In genomic region chr19:17511724-17512573, GRCh38 we compare ENCODE assay signal across 8 cellular contexts. TPM values are rescaled to one million over a fixed set of nuclear protein-coding genes. Genes with fewer than 3 reads are reported as not detected.
DNase-seq lines count a peak whose midpoint lies in the region; ATAC-seq and TF ChIP-seq lines count a peak whose summit lies in the region.

No MANE protein-coding gene starts in this region.

- no peaks in the 10 kb centered on the region for H3K27me3 Mint-ChIP-seq in CD8-positive, alpha-beta memory T cell

- H3K4me3 Mint-ChIP-seq in CD8-positive, alpha-beta memory T cell, result peak overlapping the region; percentile 88 to 100 (median 96)

- peak; percentile 59 for TF ChIP-seq CTCF in OCI-LY3 (IDR thresholded peaks at IDR 0.05; ENCODE audit: low read depth, low read length)

- peaks cover 2 to 20% (median 5%) of the 10 kb centered on the region in 3 donors for H3K36me3 Mint-ChIP-seq in CD8-positive, alpha-beta memory T cell

- H3K9me3 ChIP-seq in CD8-positive, alpha-beta memory T cell (ENCODE audit: low read length), result no peaks in the 10 kb centered on the region
- H3K9me3 ChIP-seq in OCI-LY3 (ENCODE audit: insufficient read depth, low read length) (no peaks in the 10 kb centered on the region), muscle layer of colon (ENCODE audit: low read length) (no peaks in the 10 kb centered on the region)

- POLR2A ChIA-PET in CD8-positive, alpha-beta memory T cell (lab: Charles Lee), result interaction anchor here (1.3 to 2.1 kb wide), 3 partner anchors 11 to 348 kb away, joined by 4 to 18 read pairs (median 7); partner anchors contain the start of gene RPL18A

- H3K4me3 ChIP-seq in CD8-positive, alpha-beta memory T cell (ENCODE audit: low read length), result peak overlapping the region; percentile 87
- H3K4me3 ChIP-seq in OCI-LY3 (ENCODE audit: low read length) (peak overlapping the region; percentile 87), muscle layer of colon (ENCODE audit: low read depth in 1 of 2, low read length in 2 of 2) (peak overlapping the region; percentile 62 to 77)

- peaks cover 21% of the 10 kb centered on the region for H3K4me1 ChIP-seq in CD8-positive, alpha-beta memory T cell (ENCODE audit: insufficient read depth, low read length)
- H3K4me1 ChIP-seq in OCI-LY3 (ENCODE audit: low read length), result peaks cover 12% of the 10 kb centered on the region
- H3K4me1 ChIP-seq in muscle layer of colon (ENCODE audit: insufficient read depth, low read length), result peaks cover 14% of the 10 kb centered on the region

- peak; percentile 77 for TF ChIP-seq POLR2A in erythroblast (IDR thresholded peaks at IDR 0.05; ENCODE audit: low read length)

- peak; percentile 61 for ATAC-seq in GM19395 (IDR thresholded peaks at IDR 0.05; ENCODE audit: unreplicated experiment)
- ATAC-seq in HG03521 (IDR thresholded peaks at IDR 0.05; ENCODE audit: unreplicated experiment), result peak; percentile 58

- no peaks in the 10 kb centered on the region for H4K20me1 ChIP-seq in OCI-LY3 (ENCODE audit: insufficient read depth, low read length)

- CTCF ChIA-PET in CD8-positive, alpha-beta memory T cell (lab: Charles Lee), result interaction anchor here (0.8 to 5.5 kb wide), 7 partner anchors 10 to 94 kb away, joined by 3 to 28 read pairs (median 4); no protein-coding TSS in a partner anchor

- peak overlapping the region; percentile 96 for H3K9ac ChIP-seq in OCI-LY3 (ENCODE audit: low read length)
- peak overlapping the region; percentile 34 for H3K9ac ChIP-seq in muscle layer of colon (ENCODE audit: low read length)

- H3K27ac Mint-ChIP-seq in CD8-positive, alpha-beta memory T cell, result peak overlapping the region; percentile 53 to 98 (median 92)

- H3K27me3 ChIP-seq in CD8-positive, alpha-beta memory T cell (ENCODE audit: insufficient read depth, low read length, poor library complexity, severe bottlenecking), result no peaks in the 10 kb centered on the region
- no peaks in the 10 kb centered on the region for H3K27me3 ChIP-seq in OCI-LY3 (ENCODE audit: low read depth, low read length)
- no peaks in the 10 kb centered on the region for H3K27me3 ChIP-seq in muscle layer of colon (ENCODE audit: control insufficient read depth in 1 of 2, insufficient read depth in 2 of 2, low read length in 2 of 2)

- H3K27ac ChIP-seq in CD8-positive, alpha-beta memory T cell (ENCODE audit: low read depth, low read length), result peak overlapping the region; percentile 83
- H3K27ac ChIP-seq in OCI-LY3 (ENCODE audit: low read length), result peak overlapping the region; percentile 91
- peak overlapping the region; percentile 87 for H3K27ac ChIP-seq in muscle layer of colon (ENCODE audit: low read depth, low read length)

- peaks cover 30 to 50% (median 35%) of the 10 kb centered on the region in 3 donors for H3K4me1 Mint-ChIP-seq in CD8-positive, alpha-beta memory T cell

- no peak overlapping the region; the same call in 1 of the 2 replicates for H2AFZ ChIP-seq in OCI-LY3 (ENCODE audit: low read depth, low read length)

- H3K79me2 ChIP-seq in OCI-LY3 (ENCODE audit: low read length), result peaks cover 72% of the 10 kb centered on the region

- H3K4me2 ChIP-seq in OCI-LY3 (ENCODE audit: low read length), result peak overlapping the region; percentile 72

- H3K36me3 ChIP-seq in CD8-positive, alpha-beta memory T cell (ENCODE audit: insufficient read depth, low read length), result peaks cover under 1% of the 10 kb centered on the region
- H3K36me3 ChIP-seq in OCI-LY3 (replicated peaks; ENCODE audit: low read depth, low read length) (peaks cover 32% of the 10 kb centered on the region), muscle layer of colon (ENCODE audit: insufficient read depth, low read length) (peaks cover 5% of the 10 kb centered on the region)

- peaks cover 0 to 1% (median 0%) of the 10 kb centered on the region in 5 donors for H3K9me3 Mint-ChIP-seq in CD8-positive, alpha-beta memory T cell

- peak; percentile 81 to 94 (median 89) for DNase-seq in CD8-positive, alpha-beta memory T cell
- peak; percentile 78 for DNase-seq in activated T-cell treated with anti-CD3 and anti-CD28 coated beads for 24 hours (ENCODE audit: low read depth)
- peak; percentile 96 to 99 for DNase-seq in erythroblast (lab: John Stamatoyannopoulos, UW)
- DNase-seq in stimulated activated CD8-positive, alpha-beta memory T cell treated with anti-CD3 and anti-CD28 coated beads, Interleukin-7, amount 100 ng/mL, for 1 hour (ENCODE audit: low read depth in 2 of 2), result peak; percentile 73 to 75

RNA-seq across cellular contexts. Expression of gene PGLS, which starts 0.5 kb away (rescaled TPM):
- 10 to 100 TPM; 56.6 to 71.1 TPM for total RNA-seq in CD8-positive, alpha-beta memory T cell
- polyA plus RNA-seq in CD8-positive, alpha-beta memory T cell, result 78.4 TPM

RNA-seq across cellular contexts. Expression of gene SLC27A1, which starts 41.6 kb away (rescaled TPM):
- 1 to 10 TPM; 2.0 to 3.7 TPM for total RNA-seq in CD8-positive, alpha-beta memory T cell
- 6.6 TPM for polyA plus RNA-seq in CD8-positive, alpha-beta memory T cell

RNA-seq across cellular contexts. Expression of gene COLGALT1, which starts 43.5 kb away (rescaled TPM):
- total RNA-seq in CD8-positive, alpha-beta memory T cell, result 100 to 1,000 TPM in 1 of 2 experiments, 10 to 100 TPM in 1; 94.8 to 104 TPM
- 25.3 TPM for polyA plus RNA-seq in CD8-positive, alpha-beta memory T cell

RNA-seq across cellular contexts. Expression of gene NXNL1, which starts 51.2 kb away (rescaled TPM):
- total RNA-seq in CD8-positive, alpha-beta memory T cell, result not detected
- not detected for polyA plus RNA-seq in CD8-positive, alpha-beta memory T cell

Comparison
In these comparisons a context has a peak if more than half of its experiments do, and no peak if none do; other contexts are left out.
1. Peak in every context shown above with its lines: DNase-seq, ATAC-seq, H3K4me3 ChIP-seq and H3K27ac ChIP-seq.